ENCODE assay signal across 1 cellular context in the genomic region with DNA sequence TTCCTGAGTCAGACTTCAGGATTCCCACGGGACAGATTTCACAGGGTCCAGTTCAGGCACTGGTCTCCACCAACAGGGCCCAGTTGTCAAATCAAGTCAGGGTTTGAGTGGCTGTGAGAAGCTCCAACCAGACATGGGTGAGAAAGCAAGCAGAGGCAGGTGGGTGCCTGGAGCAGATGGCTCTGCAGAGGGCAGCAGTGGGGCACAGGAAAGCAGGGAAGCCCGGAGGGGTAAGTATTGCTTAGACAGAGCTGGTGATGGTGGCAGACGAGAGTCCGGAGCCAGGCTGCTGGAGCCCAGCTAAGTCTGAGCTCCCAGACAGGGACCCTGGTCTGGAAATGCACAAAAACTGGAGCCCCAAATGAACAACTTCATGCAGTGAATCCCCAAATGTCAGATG.
TF ChIP-seq lines count a peak whose summit lies in the region.

No MANE protein-coding gene starts in this region.

TF ChIP-seq in IMR-90, 13 proteins besides CTCF, POLR2A, EP300 and RAD21:
- TF ChIP-seq, protein P1, sequence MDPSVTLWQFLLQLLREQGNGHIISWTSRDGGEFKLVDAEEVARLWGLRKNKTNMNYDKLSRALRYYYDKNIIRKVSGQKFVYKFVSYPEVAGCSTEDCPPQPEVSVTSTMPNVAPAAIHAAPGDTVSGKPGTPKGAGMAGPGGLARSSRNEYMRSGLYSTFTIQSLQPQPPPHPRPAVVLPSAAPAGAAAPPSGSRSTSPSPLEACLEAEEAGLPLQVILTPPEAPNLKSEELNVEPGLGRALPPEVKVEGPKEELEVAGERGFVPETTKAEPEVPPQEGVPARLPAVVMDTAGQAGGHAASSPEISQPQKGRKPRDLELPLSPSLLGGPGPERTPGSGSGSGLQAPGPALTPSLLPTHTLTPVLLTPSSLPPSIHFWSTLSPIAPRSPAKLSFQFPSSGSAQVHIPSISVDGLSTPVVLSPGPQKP (IDR thresholded peaks at IDR 0.05; ENCODE audit: borderline replicate concordance, low read depth, low read length) = no peak
- peak; percentile 21; the same call in 1 of the 2 replicates for TF ChIP-seq SMC3 (IDR thresholded peaks at IDR 0.05; ENCODE audit: low read depth, low read length)
